8 cellular contexts compared by ENCODE assay signal in genomic region chr11:75768112-75768908, GRCh38. TPM values are rescaled to one million over a fixed set of nuclear protein-coding genes. Genes with fewer than 3 reads are reported as not detected.
DNase-seq lines count a peak whose midpoint lies in the region; ATAC-seq and TF ChIP-seq lines count a peak whose summit lies in the region.

A gene with protein sequence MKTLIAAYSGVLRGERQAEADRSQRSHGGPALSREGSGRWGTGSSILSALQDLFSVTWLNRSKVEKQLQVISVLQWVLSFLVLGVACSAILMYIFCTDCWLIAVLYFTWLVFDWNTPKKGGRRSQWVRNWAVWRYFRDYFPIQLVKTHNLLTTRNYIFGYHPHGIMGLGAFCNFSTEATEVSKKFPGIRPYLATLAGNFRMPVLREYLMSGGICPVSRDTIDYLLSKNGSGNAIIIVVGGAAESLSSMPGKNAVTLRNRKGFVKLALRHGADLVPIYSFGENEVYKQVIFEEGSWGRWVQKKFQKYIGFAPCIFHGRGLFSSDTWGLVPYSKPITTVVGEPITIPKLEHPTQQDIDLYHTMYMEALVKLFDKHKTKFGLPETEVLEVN (plus strand): TSS chr11:75768778. CDS start chr11:75768992, 214 bp downstream.

- TF ChIP-seq POLR2A in GM19099 (IDR thresholded peaks at IDR 0.05; ENCODE audit: extremely low read depth, insufficient read length, low read depth), result peak; percentile 72

- peak; percentile 68 for ATAC-seq in HG03378 (IDR thresholded peaks at IDR 0.05; ENCODE audit: unreplicated experiment)
- ATAC-seq in left lobe of liver, result peak; percentile 85

- DNase-seq in AG20443 (ENCODE audit: low spot score) (peak; percentile 87), NCI-H446 (lab: John Stamatoyannopoulos, UW) (peak; percentile 66 to 89), cerebellum (ENCODE audit: low spot score) (peak; percentile 30), left lobe of liver (ENCODE audit: low spot score) (peak; percentile 88)
- peak; percentile 76 for DNase-seq in activated CD4-positive, CD25-positive, alpha-beta regulatory T cell treated with anti-CD3 and anti-CD28 coated beads, Interleukin-2, amount 50 U/mL, for 72 hours
- DNase-seq in stimulated activated CD4-positive, alpha-beta T cell treated with anti-CD3 and anti-CD28 coated beads, Interleukin-4, amount 100 ng/mL, for 1 hour, result peak; percentile 80

RNA-seq across cellular contexts. Expression of the gene that starts here (rescaled TPM):
- total RNA-seq in cerebellum (2.4 TPM), left lobe of liver (172 TPM)

Comparison
In these comparisons a context has a peak if more than half of its experiments do, and no peak if none do; other contexts are left out.
1. Peak in every context shown above with its lines: DNase-seq and ATAC-seq.
2. RNA of the gene that starts here (total RNA-seq): 172 TPM in left lobe of liver (single experiment); 2.4 TPM in cerebellum (single experiment); every median in the first group is over 10 times any median in the second.
3. DNase-seq: peak in every context shown above with its lines; median percentile 88 in left lobe of liver; 87 in AG20443; 80 in stimulated activated CD4-positive, alpha-beta T cell treated with anti-CD3 and anti-CD28 coated beads, Interleukin-4, amount 100 ng/mL, for 1 hour; 78 in NCI-H446; 76 in activated CD4-positive, CD25-positive, alpha-beta regulatory T cell treated with anti-CD3 and anti-CD28 coated beads, Interleukin-2, amount 50 U/mL, for 72 hours; 30 in cerebellum.